In the genomic region with DNA sequence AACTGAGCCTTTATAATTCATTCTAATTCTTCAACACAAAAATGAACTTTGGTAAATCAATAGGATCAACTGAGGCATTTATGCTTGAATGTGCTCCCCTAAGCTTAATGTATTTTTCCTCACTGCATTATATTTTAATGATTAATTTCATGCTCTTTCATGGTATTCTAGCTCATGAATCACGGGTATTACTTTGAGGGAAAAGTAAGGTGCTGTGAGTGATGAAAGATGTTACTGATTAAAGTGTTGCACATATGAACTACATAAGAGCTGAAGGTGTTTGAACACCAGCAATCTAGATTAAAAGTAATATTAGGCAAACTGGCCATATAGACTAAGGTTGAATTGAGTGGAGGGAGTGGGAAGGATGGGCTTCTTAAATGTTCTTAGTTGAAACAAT, we compare ENCODE assay signal across 9 cellular contexts. TPM values are rescaled to one million over a fixed set of nuclear protein-coding genes. Genes with fewer than 3 reads are reported as not detected.
A peak's percentile ranks its signal among the peaks of the same experiment; 100 is the strongest.
DNase-seq lines count a peak whose midpoint lies in the region; ATAC-seq and TF ChIP-seq lines count a peak whose summit lies in the region.
"Had no signal": no experiment of that assay in that cellular context is flagged by ENCODE, and none has a peak within 500 bp of the region (broad histone marks: within the 10 kb centered on the region; RNA-seq: fewer than 3 reads in every experiment).

No MANE protein-coding gene starts in this region.

- peaks cover 10% of the 10 kb centered on the region for H3K36me3 Mint-ChIP-seq in CD8-positive, alpha-beta T cell

- H3K36me3 ChIP-seq in CD8-positive, alpha-beta T cell (ENCODE audit: insufficient read depth, low read length): no peaks in the 10 kb centered on the region
- H3K36me3 ChIP-seq in OCI-LY1 (ENCODE audit: insufficient read depth, low read length): no peaks in the 10 kb centered on the region
- H3K36me3 ChIP-seq in effector memory CD4-positive, alpha-beta T cell (ENCODE audit: control insufficient read depth, insufficient read depth, low read length): no peaks in the 10 kb centered on the region
- no peaks in the 10 kb centered on the region for H3K36me3 ChIP-seq in psoas muscle (ENCODE audit: insufficient read depth in 1 of 2, low read depth in 1 of 2)
- H3K36me3 ChIP-seq in prostate gland: no peaks in the 10 kb centered on the region
- H3K36me3 ChIP-seq: colonic mucosa had no signal

- intact Hi-C loops in CD8-positive, alpha-beta T cell (cut with DNase I, micrococcal nuclease): no loop called here
- intact Hi-C loops in psoas muscle (cut with DNase I): no loop called here
- intact Hi-C loops in prostate gland (cut with DNase I): no loop called here

- H3K9me2 ChIP-seq in OCI-LY1 (ENCODE audit: low read depth, low read length): no peaks in the 10 kb centered on the region

- POLR2A ChIA-PET in CD8-positive, alpha-beta T cell (lab: Charles Lee): interaction anchor here (0.6 to 1.0 kb wide), 2 partner anchors 14 to 401 kb away, joined by 3 read pairs; no protein-coding TSS in a partner anchor

- H3K4me1 Mint-ChIP-seq in CD8-positive, alpha-beta T cell (ENCODE audit: low read depth): peaks cover 63% of the 10 kb centered on the region

- peaks cover 29% of the 10 kb centered on the region for H3K4me1 ChIP-seq in CD8-positive, alpha-beta T cell (ENCODE audit: insufficient read depth, low read length)
- H3K4me1 ChIP-seq in OCI-LY1 (ENCODE audit: insufficient read depth, low read length, severe bottlenecking) (peaks cover 29% of the 10 kb centered on the region), psoas muscle (peaks cover 23% of the 10 kb centered on the region), prostate gland (replicated peaks) (no peaks in the 10 kb centered on the region)
- peaks cover 15% of the 10 kb centered on the region for H3K4me1 ChIP-seq in effector memory CD4-positive, alpha-beta T cell (ENCODE audit: control insufficient read depth, insufficient read depth, low read length, poor library complexity, severe bottlenecking)
- H3K4me1 ChIP-seq: colonic mucosa had no signal

- H3K9me3 ChIP-seq in CD8-positive, alpha-beta T cell (ENCODE audit: low read length): no peaks in the 10 kb centered on the region
- no peaks in the 10 kb centered on the region for H3K9me3 ChIP-seq in OCI-LY1 (ENCODE audit: low read length)
- H3K9me3 ChIP-seq in effector memory CD4-positive, alpha-beta T cell (ENCODE audit: control insufficient read depth, low read length): no peaks in the 10 kb centered on the region
- H3K9me3 ChIP-seq in psoas muscle: no peaks in the 10 kb centered on the region
- H3K9me3 ChIP-seq in prostate gland: no peaks in the 10 kb centered on the region
- H3K9me3 ChIP-seq: colonic mucosa had no signal

- TF ChIP-seq CTCF in CD8-positive, alpha-beta T cell (IDR thresholded peaks at IDR 0.05): no peak
- TF ChIP-seq CTCF in OCI-LY1 (IDR thresholded peaks at IDR 0.05; ENCODE audit: low read length) (no peak), psoas muscle (IDR thresholded peaks at IDR 0.05) (no peak), prostate gland (IDR thresholded peaks at IDR 0.05) (no peak)

- H3K9me3 Mint-ChIP-seq in CD8-positive, alpha-beta T cell: no peaks in the 10 kb centered on the region

- 0 out of 2 replicates have a peak, but pooled peaks cover 4% of the 10 kb centered on the region for H3K79me2 ChIP-seq in OCI-LY1 (ENCODE audit: insufficient read depth, low read length)

- CTCF ChIA-PET in CD8-positive, alpha-beta T cell (lab: Charles Lee): no interaction called here

- no peak for ATAC-seq in CD8-positive, alpha-beta T cell
- ATAC-seq in psoas muscle: no peak

- no peaks in the 10 kb centered on the region for H4K20me1 ChIP-seq in OCI-LY1 (ENCODE audit: insufficient read depth, low read length)

- TF ChIP-seq POLR2A in prostate gland (IDR thresholded peaks at IDR 0.05): no peak

- 25 to 60% (median 32%) methylated on average over 1 of the region's 1 CpG for WGBS in psoas muscle, 3 donors
- WGBS in prostate gland: 54% methylated on average over 1 of the region's 1 CpG

- H2AFZ ChIP-seq in OCI-LY1 (ENCODE audit: low read length): no peak overlapping the region

- H3K27ac Mint-ChIP-seq in CD8-positive, alpha-beta T cell: peak overlapping the region; percentile 49

- no peaks in the 10 kb centered on the region for H3K27me3 Mint-ChIP-seq in CD8-positive, alpha-beta T cell (ENCODE audit: low read depth)

- H3K27ac ChIP-seq in CD8-positive, alpha-beta T cell (ENCODE audit: low read depth, low read length): no peak overlapping the region
- no peak overlapping the region for H3K27ac ChIP-seq in OCI-LY1 (ENCODE audit: low read depth, low read length, poor library complexity, severe bottlenecking)
- no peak overlapping the region for H3K27ac ChIP-seq in effector memory CD4-positive, alpha-beta T cell (ENCODE audit: insufficient read depth, low read length, poor library complexity, severe bottlenecking)
- H3K27ac ChIP-seq in psoas muscle: peak overlapping the region; percentile 92
- peak overlapping the region in 1 of 2 donors; percentile 8 for H3K27ac ChIP-seq in prostate gland

- H3K4me3 Mint-ChIP-seq in CD8-positive, alpha-beta T cell: peak overlapping the region; percentile 98

- DNase-seq in CD8-positive, alpha-beta T cell: no peak
- no peak for DNase-seq in effector memory CD4-positive, alpha-beta T cell
- DNase-seq in psoas muscle (no peak), RKO (ENCODE audit: low spot score) (no peak), activated gamma-delta T cell (lab: John Stamatoyannopoulos, UW) (no peak), NCI-H82 treated with DMSO at 0.1 percent for 48 hours (lab: John Stamatoyannopoulos, UW; ENCODE audit: unreplicated experiment) (no peak), prostate gland (ENCODE audit: low spot score) (no peak)
- DNase-seq: colonic mucosa had no signal

- no peak overlapping the region for H3K9ac ChIP-seq in OCI-LY1 (ENCODE audit: low read length)

- peak overlapping the region; percentile 85 for H3K4me2 ChIP-seq in OCI-LY1 (ENCODE audit: low read length)

- H3F3A ChIP-seq in OCI-LY1 (ENCODE audit: insufficient read depth, low read length): no peaks in the 10 kb centered on the region

- no peaks in the 10 kb centered on the region for H3K27me3 ChIP-seq in CD8-positive, alpha-beta T cell (ENCODE audit: insufficient read depth, low read length)
- no peaks in the 10 kb centered on the region for H3K27me3 ChIP-seq in OCI-LY1 (ENCODE audit: insufficient read depth, low read length)
- H3K27me3 ChIP-seq in effector memory CD4-positive, alpha-beta T cell (replicated peaks; ENCODE audit: control insufficient read depth, insufficient read depth, low read length, poor library complexity, severe bottlenecking): no peaks in the 10 kb centered on the region
- no peaks in the 10 kb centered on the region for H3K27me3 ChIP-seq in psoas muscle (ENCODE audit: insufficient read depth in 3 of 3, low read length in 2 of 3)
- no peaks in the 10 kb centered on the region for H3K27me3 ChIP-seq in prostate gland (replicated peaks; ENCODE audit: insufficient read depth)
- H3K27me3 ChIP-seq: colonic mucosa had no signal

- no peak overlapping the region for H3K4me3 ChIP-seq in CD8-positive, alpha-beta T cell (ENCODE audit: low read depth, low read length)
- H3K4me3 ChIP-seq in OCI-LY1 (ENCODE audit: low read depth, low read length, poor library complexity, severe bottlenecking) (peak overlapping the region; percentile 81), psoas muscle (peak overlapping the region; percentile 89), prostate gland (no peak overlapping the region)
- H3K4me3 ChIP-seq in effector memory CD4-positive, alpha-beta T cell (ENCODE audit: insufficient read depth, low read depth, low read length, poor library complexity, severe bottlenecking): peak overlapping the region; percentile 90

RNA-seq across cellular contexts. Expression of gene DPYD, which starts 1.9 kb away (rescaled TPM):
- 10 to 100 TPM; 24.2 to 24.9 TPM for total RNA-seq in CD8-positive, alpha-beta T cell
- total RNA-seq in psoas muscle: 1 to 10 TPM; 5.1 to 7.3 (median 5.8) TPM
- polyA plus RNA-seq in psoas muscle: 1 to 10 TPM; 2.5 to 3.4 (median 2.6) TPM
- total RNA-seq in prostate gland: 10 to 100 TPM; 18.2 to 19.7 TPM

Comparison
In these comparisons a context has a peak if more than half of its experiments do, and no peak if none do; other contexts are left out.
1. H3K4me3 ChIP-seq: peak in OCI-LY1 (single experiment), effector memory CD4-positive, alpha-beta T cell (single experiment) and psoas muscle (single experiment); none in CD8-positive, alpha-beta T cell (single experiment) and prostate gland (0 of 2).